In the genomic region with DNA sequence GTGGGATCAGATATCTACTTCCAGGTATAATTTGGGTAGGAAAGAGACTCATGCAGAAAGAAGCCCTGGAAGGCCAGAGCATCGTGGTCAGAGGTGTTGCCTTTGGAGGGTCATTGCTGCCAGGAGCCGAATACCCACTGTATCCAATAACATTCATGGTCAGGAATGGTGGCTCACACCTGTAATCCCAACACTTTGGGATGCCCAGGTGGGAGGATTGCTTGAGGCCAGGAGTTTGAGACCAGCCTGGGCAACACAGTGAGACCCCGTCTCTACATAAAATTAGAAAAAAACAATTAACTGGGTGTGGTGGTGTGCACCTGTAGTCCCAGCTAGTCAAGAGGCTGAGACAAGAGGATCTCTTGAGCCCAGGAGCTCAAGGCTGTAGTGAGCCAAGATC, we compare ENCODE assay signal across 4 cellular contexts. TPM values are rescaled to one million over a fixed set of nuclear protein-coding genes. Genes with fewer than 3 reads are reported as not detected.
"Had no signal": no experiment of that assay in that cellular context is flagged by ENCODE, and none has a peak within 500 bp of the region (broad histone marks: within the 10 kb centered on the region; RNA-seq: fewer than 3 reads in every experiment).

No MANE protein-coding gene starts in this region.

- H3K4me3 ChIP-seq: GM12878 had no signal

- ATAC-seq: GM12878 had no signal

- DNase-seq: GDM1, GF-D8 had no signal

RNA-seq across cellular contexts. Expression of gene F11, which starts 10.9 kb away (rescaled TPM):
- total RNA-seq: G401, GM12878 had no signal
- polyA plus RNA-seq: GM12878 had no signal

RNA-seq across cellular contexts. Expression of gene KLKB1, which starts 27.8 kb away (rescaled TPM):
- total RNA-seq: G401, GM12878 had no signal
